In the genomic region with DNA sequence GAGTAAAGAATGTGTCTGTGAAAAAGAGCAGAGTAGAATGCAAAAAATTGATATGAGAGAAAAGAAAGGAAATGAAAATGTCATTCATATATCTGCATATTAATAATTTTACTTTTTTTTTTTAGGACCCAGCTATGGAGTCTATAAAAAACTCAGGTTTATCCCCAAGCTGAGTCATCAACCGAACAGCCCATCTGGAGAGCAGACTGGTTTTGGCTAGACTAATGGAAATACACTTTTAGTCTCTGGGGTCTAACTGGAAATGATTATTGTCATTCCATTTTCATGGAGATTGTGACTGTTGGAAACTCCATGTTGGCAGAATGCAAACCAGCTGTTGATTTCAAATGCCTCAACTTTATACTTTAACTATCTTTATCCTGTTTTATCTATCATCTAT, we compare ENCODE assay signal across 2 cellular contexts.
TF ChIP-seq lines count a peak whose summit lies in the region.

No MANE protein-coding gene starts in this region.

TF ChIP-seq in HCT116, 20 proteins besides CTCF, POLR2A, EP300 and RAD21:
- TF ChIP-seq, protein P1, sequence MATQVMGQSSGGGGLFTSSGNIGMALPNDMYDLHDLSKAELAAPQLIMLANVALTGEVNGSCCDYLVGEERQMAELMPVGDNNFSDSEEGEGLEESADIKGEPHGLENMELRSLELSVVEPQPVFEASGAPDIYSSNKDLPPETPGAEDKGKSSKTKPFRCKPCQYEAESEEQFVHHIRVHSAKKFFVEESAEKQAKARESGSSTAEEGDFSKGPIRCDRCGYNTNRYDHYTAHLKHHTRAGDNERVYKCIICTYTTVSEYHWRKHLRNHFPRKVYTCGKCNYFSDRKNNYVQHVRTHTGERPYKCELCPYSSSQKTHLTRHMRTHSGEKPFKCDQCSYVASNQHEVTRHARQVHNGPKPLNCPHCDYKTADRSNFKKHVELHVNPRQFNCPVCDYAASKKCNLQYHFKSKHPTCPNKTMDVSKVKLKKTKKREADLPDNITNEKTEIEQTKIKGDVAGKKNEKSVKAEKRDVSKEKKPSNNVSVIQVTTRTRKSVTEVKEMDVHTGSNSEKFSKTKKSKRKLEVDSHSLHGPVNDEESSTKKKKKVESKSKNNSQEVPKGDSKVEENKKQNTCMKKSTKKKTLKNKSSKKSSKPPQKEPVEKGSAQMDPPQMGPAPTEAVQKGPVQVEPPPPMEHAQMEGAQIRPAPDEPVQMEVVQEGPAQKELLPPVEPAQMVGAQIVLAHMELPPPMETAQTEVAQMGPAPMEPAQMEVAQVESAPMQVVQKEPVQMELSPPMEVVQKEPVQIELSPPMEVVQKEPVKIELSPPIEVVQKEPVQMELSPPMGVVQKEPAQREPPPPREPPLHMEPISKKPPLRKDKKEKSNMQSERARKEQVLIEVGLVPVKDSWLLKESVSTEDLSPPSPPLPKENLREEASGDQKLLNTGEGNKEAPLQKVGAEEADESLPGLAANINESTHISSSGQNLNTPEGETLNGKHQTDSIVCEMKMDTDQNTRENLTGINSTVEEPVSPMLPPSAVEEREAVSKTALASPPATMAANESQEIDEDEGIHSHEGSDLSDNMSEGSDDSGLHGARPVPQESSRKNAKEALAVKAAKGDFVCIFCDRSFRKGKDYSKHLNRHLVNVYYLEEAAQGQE (IDR thresholded peaks at IDR 0.05; ENCODE audit: low read depth): no peak
- TF ChIP-seq EZH2 (IDR thresholded peaks at IDR 0.05) (no peak), ZNF274 (IDR thresholded peaks at IDR 0.05; ENCODE audit: low read depth, low read length) (no peak), FOSL1 (IDR thresholded peaks at IDR 0.05; ENCODE audit: low read depth) (peak; percentile 41; the same call in 1 of the 2 replicates), ELF1 (IDR thresholded peaks at IDR 0.05; ENCODE audit: borderline replicate concordance, low read depth) (no peak), ZFX (IDR thresholded peaks at IDR 0.05) (no peak), POLR2AphosphoS5 (IDR thresholded peaks at IDR 0.05; ENCODE audit: low read depth, low read length) (no peak), EZH2phosphoT487 (IDR thresholded peaks at IDR 0.05; ENCODE audit: borderline replicate concordance) (no peak), JUND (IDR thresholded peaks at IDR 0.05) (0 out of 2 replicates have a peak, but pooled peaks have one; percentile 24), CEBPB (IDR thresholded peaks at IDR 0.05; ENCODE audit: low read depth) (no peak), SP1 (IDR thresholded peaks at IDR 0.05; ENCODE audit: low read depth) (0 out of 2 replicates have a peak, but pooled peaks have one; percentile 15), TCF7L2 (IDR thresholded peaks at IDR 0.05; ENCODE audit: borderline replicate concordance, extremely low read depth, insufficient read depth, insufficient read length) (no peak)
- TF ChIP-seq, protein P2, sequence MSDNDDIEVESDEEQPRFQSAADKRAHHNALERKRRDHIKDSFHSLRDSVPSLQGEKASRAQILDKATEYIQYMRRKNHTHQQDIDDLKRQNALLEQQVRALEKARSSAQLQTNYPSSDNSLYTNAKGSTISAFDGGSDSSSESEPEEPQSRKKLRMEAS (IDR thresholded peaks at IDR 0.05): no peak
- TF ChIP-seq, protein P3, sequence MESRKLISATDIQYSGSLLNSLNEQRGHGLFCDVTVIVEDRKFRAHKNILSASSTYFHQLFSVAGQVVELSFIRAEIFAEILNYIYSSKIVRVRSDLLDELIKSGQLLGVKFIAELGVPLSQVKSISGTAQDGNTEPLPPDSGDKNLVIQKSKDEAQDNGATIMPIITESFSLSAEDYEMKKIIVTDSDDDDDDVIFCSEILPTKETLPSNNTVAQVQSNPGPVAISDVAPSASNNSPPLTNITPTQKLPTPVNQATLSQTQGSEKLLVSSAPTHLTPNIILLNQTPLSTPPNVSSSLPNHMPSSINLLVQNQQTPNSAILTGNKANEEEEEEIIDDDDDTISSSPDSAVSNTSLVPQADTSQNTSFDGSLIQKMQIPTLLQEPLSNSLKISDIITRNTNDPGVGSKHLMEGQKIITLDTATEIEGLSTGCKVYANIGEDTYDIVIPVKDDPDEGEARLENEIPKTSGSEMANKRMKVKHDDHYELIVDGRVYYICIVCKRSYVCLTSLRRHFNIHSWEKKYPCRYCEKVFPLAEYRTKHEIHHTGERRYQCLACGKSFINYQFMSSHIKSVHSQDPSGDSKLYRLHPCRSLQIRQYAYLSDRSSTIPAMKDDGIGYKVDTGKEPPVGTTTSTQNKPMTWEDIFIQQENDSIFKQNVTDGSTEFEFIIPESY (IDR thresholded peaks at IDR 0.05; ENCODE audit: extremely low read depth, insufficient replicate concordance, low read length): no peak

TF ChIP-seq in SK-N-SH, 30 proteins besides CTCF, POLR2A, EP300 and RAD21 (continued from another document):
- TF ChIP-seq, protein P4, sequence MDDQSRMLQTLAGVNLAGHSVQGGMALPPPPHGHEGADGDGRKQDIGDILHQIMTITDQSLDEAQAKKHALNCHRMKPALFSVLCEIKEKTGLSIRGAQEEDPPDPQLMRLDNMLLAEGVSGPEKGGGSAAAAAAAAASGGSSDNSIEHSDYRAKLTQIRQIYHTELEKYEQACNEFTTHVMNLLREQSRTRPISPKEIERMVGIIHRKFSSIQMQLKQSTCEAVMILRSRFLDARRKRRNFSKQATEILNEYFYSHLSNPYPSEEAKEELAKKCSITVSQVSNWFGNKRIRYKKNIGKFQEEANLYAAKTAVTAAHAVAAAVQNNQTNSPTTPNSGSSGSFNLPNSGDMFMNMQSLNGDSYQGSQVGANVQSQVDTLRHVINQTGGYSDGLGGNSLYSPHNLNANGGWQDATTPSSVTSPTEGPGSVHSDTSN (IDR thresholded peaks at IDR 0.05): peak; percentile 45
- peak; percentile 97 for TF ChIP-seq TCF12 (IDR thresholded peaks at IDR 0.05)
- TF ChIP-seq, protein P2 (IDR thresholded peaks at IDR 0.05; ENCODE audit: low read depth): 0 out of 2 replicates have a peak, but pooled peaks have one; percentile 15
- no peak for TF ChIP-seq GATA2 (CRISPR knock-in tag; IDR thresholded peaks at IDR 0.05)
- TF ChIP-seq JUND (IDR thresholded peaks at IDR 0.05): peak; percentile 68
- TF ChIP-seq, protein P5, sequence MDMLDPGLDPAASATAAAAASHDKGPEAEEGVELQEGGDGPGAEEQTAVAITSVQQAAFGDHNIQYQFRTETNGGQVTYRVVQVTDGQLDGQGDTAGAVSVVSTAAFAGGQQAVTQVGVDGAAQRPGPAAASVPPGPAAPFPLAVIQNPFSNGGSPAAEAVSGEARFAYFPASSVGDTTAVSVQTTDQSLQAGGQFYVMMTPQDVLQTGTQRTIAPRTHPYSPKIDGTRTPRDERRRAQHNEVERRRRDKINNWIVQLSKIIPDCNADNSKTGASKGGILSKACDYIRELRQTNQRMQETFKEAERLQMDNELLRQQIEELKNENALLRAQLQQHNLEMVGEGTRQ (IDR thresholded peaks at IDR 0.05; ENCODE audit: borderline replicate concordance, low read depth, low read length): no peak
- peak; percentile 86 for TF ChIP-seq FOSL2 (IDR thresholded peaks at IDR 0.05; ENCODE audit: borderline replicate concordance, low read depth)
- TF ChIP-seq EZH2phosphoT487 (IDR thresholded peaks at IDR 0.05; ENCODE audit: borderline replicate concordance, low read depth): no peak
- peak; percentile 52; the same call in 1 of the 2 replicates for TF ChIP-seq POLR2AphosphoS5 (IDR thresholded peaks at IDR 0.05; ENCODE audit: low read depth, low read length)
- TF ChIP-seq YY1 (IDR thresholded peaks at IDR 0.05; ENCODE audit: low read depth): 0 out of 2 replicates have a peak, but pooled peaks have one; percentile 21
- no peak for TF ChIP-seq CHD2 (IDR thresholded peaks at IDR 0.05; ENCODE audit: low read length, partially characterized antibody)
- peak; percentile 65 for TF ChIP-seq MEF2A (IDR thresholded peaks at IDR 0.05; ENCODE audit: borderline replicate concordance, low read depth)
- TF ChIP-seq SIN3A (IDR thresholded peaks at IDR 0.05; ENCODE audit: borderline replicate concordance, low read depth, low read length): no peak
